12 cellular contexts compared by ENCODE assay signal in genomic region chr2:207251573-207252192, GRCh38.
A peak's percentile ranks its signal among the peaks of the same experiment; 100 is the strongest.
DNase-seq lines count a peak whose midpoint lies in the region; TF ChIP-seq lines count a peak whose summit lies in the region.
"Had no signal": no experiment of that assay in that cellular context is flagged by ENCODE, and none has a peak within 500 bp of the region (broad histone marks: within the 10 kb centered on the region; RNA-seq: fewer than 3 reads in every experiment).

No MANE protein-coding gene starts in this region.

- H3K4ac ChIP-seq in H9 (ENCODE audit: low read depth, low read length), result no peak overlapping the region

- H3K36me3 ChIP-seq in BE2C (no peaks in the 10 kb centered on the region), mesodermal cell (ENCODE audit: control insufficient read depth, insufficient read depth, low read length) (no peaks in the 10 kb centered on the region)
- H3K36me3 ChIP-seq: gastrocnemius medialis had no signal

- no peak overlapping the region for H3T11ph ChIP-seq in H9 (ENCODE audit: low read length)

- H3K36me3 Mint-ChIP-seq in H9 (ENCODE audit: insufficient read depth in 1 of 3, low read depth in 3 of 3), result no peaks in the 10 kb centered on the region

- no CpG with 5 or more reads among the region's 7 CpGs for WGBS in H9 (ENCODE audit: extremely low coverage, insufficient read length, low lambda C conversion rate)
- 82 to 89% methylated on average over 3 to 6 of the region's 7 CpGs for WGBS in mesodermal cell (ENCODE audit: insufficient coverage in 2 of 2), 2 experiments

- no peak overlapping the region for H3K4me2 ChIP-seq in H9 (ENCODE audit: insufficient read depth, insufficient read length, low read length)
- H3K4me2 ChIP-seq: PC-9 had no signal

- H3K4me1 Mint-ChIP-seq in H9, result peaks cover 23 to 31% of the 10 kb centered on the region in 2 experiments

- no peak overlapping the region for H3K23ac ChIP-seq in H9 (ENCODE audit: insufficient read length, low read depth, low read length)

- H3K27ac ChIP-seq in H9 (ENCODE audit: insufficient read length, low read depth, low read length) (no peak overlapping the region), mesodermal cell (ENCODE audit: low read depth, low read length, severe bottlenecking) (peak overlapping the region; percentile 33), dorsolateral prefrontal cortex (peak overlapping the region in 28 of 59 donors; percentile 2 to 76 (median 32))
- H3K27ac ChIP-seq: gastrocnemius medialis, PC-9 had no signal

- intact Hi-C loops in dorsolateral prefrontal cortex (cut with DNase I), result loop anchor here (10.0 kb wide), 2 partner anchors 87 to 267 kb away; partner anchors contain the start of gene KLF7 (in 2 of the 2)

- H2AK5ac ChIP-seq in H9 (ENCODE audit: insufficient read length, low read length), result no peak overlapping the region

- H3K4me1 ChIP-seq in BE2C (peaks cover 52% of the 10 kb centered on the region), H9 (ENCODE audit: insufficient read depth, low read length) (peaks cover under 1% of the 10 kb centered on the region; the same call in 1 of the 2 replicates), mesodermal cell (ENCODE audit: control insufficient read depth, insufficient read depth, low read length, poor library complexity, severe bottlenecking) (peaks cover 62% of the 10 kb centered on the region)
- H3K4me1 ChIP-seq: gastrocnemius medialis had no signal

- H3K79me2 ChIP-seq in H9 (ENCODE audit: insufficient read depth, low read length), result no peaks in the 10 kb centered on the region

- H2AFZ ChIP-seq in H9 (ENCODE audit: low read length), result no peak overlapping the region
- H2AFZ ChIP-seq: PC-9 had no signal

- H2BK120ac ChIP-seq in H9 (ENCODE audit: low read depth, low read length, poor library complexity, severe bottlenecking), result peak overlapping the region; percentile 1

- no peak overlapping the region for H4K5ac ChIP-seq in H9 (ENCODE audit: insufficient read length, low read depth, low read length)

- no peak overlapping the region for H2BK15ac ChIP-seq in H9 (ENCODE audit: low read depth, low read length)

- no peaks in the 10 kb centered on the region for H3K9me3 Mint-ChIP-seq in H9
- H3K9me3 Mint-ChIP-seq: CD4-positive, alpha-beta T cell had no signal

- H4K91ac ChIP-seq in H9 (ENCODE audit: insufficient read length, low read depth, low read length), result no peak overlapping the region

- no peaks in the 10 kb centered on the region for H4K20me1 ChIP-seq in H9 (ENCODE audit: control insufficient read depth, insufficient read depth, insufficient read length)

- H3K79me1 ChIP-seq in H9 (ENCODE audit: insufficient read depth, low read depth, low read length, poor library complexity, severe bottlenecking), result no peaks in the 10 kb centered on the region

- no peak overlapping the region for H2BK5ac ChIP-seq in H9 (ENCODE audit: insufficient read length, low read length)

- H3K27ac Mint-ChIP-seq in H9, result peak overlapping the region in 1 of 3 experiments; percentile 42; a peak in 1 of 7 replicates
- H3K27ac Mint-ChIP-seq: CD4-positive, alpha-beta T cell had no signal

- no peak for TF ChIP-seq CTCF in BE2C (IDR thresholded peaks at IDR 0.05; ENCODE audit: low read depth, low read length)
- no peak for TF ChIP-seq CTCF in H9 (conservative IDR thresholded peaks at IDR 0.05)
- TF ChIP-seq CTCF in dorsolateral prefrontal cortex (IDR thresholded peaks at IDR 0.05 in 54 of 56, conservative IDR thresholded peaks at IDR 0.05 in 2 of 56; ENCODE audit: low read depth in 1 of 56, partially characterized antibody in 56 of 56), result no peak

- no peak overlapping the region for H3K9ac ChIP-seq in H9 (ENCODE audit: extremely low read depth, insufficient read length, low read length)

- H3K4me3 Mint-ChIP-seq in H9, result no peak overlapping the region
- H3K4me3 Mint-ChIP-seq: CD4-positive, alpha-beta T cell had no signal

- DNase-seq in BE2C (peak; percentile 84), H9 (no peak), dorsolateral prefrontal cortex (no peak), NCI-H1105 treated with DMSO at 0.1 percent for 48 hours (lab: John Stamatoyannopoulos, UW) (no peak), OCI-M1 (lab: John Stamatoyannopoulos, UW) (no peak)
- DNase-seq in activated T-cell treated with anti-CD3 and anti-CD28 coated beads, Interleukin-2, amount 50 U/mL, for 48 hours, result peak; percentile 45 to 55
- DNase-seq: CD4-positive, alpha-beta T cell; effector memory CD4-positive, alpha-beta T cell; gastrocnemius medialis; kidney had no signal

- no peak overlapping the region for H3K56ac ChIP-seq in H9 (ENCODE audit: insufficient read length, low read depth, low read length)

- H3K27me3 Mint-ChIP-seq in H9 (ENCODE audit: low read depth), result peaks cover 5% of the 10 kb centered on the region
- H3K27me3 Mint-ChIP-seq: CD4-positive, alpha-beta T cell had no signal

- no peak overlapping the region for H2BK20ac ChIP-seq in H9 (ENCODE audit: low read depth, low read length, poor library complexity, severe bottlenecking)

- no peak overlapping the region for H2BK12ac ChIP-seq in H9 (ENCODE audit: insufficient read length, low read depth, low read length)

- no peaks in the 10 kb centered on the region for H3K23me2 ChIP-seq in H9 (ENCODE audit: insufficient read length, low read depth, low read length, poor library complexity, severe bottlenecking)

- no peaks in the 10 kb centered on the region for H3K27me3 ChIP-seq in BE2C
- H3K27me3 ChIP-seq in H9 (ENCODE audit: insufficient read depth, low read length), result no peaks in the 10 kb centered on the region
- no peaks in the 10 kb centered on the region for H3K27me3 ChIP-seq in dorsolateral prefrontal cortex
- H3K27me3 ChIP-seq: gastrocnemius medialis had no signal

- no peak overlapping the region for H3K18ac ChIP-seq in H9 (ENCODE audit: insufficient read length, low read depth, low read length)

- H3K9me3 ChIP-seq in BE2C (no peaks in the 10 kb centered on the region), H9 (ENCODE audit: control insufficient read depth, low read depth, low read length) (no peaks in the 10 kb centered on the region), mesodermal cell (ENCODE audit: control insufficient read depth, low read length) (no peaks in the 10 kb centered on the region)
- H3K9me3 ChIP-seq: gastrocnemius medialis had no signal

- no peak overlapping the region for H3K14ac ChIP-seq in H9 (ENCODE audit: insufficient read depth, low read length)

- no peak overlapping the region for H4K8ac ChIP-seq in H9 (replicated peaks; ENCODE audit: insufficient read length, low read depth, low read length)

- H3K4me3 ChIP-seq in BE2C (ENCODE audit: low read depth, low read length) (no peak overlapping the region), mesodermal cell (ENCODE audit: extremely low read depth, insufficient read depth, low read length, poor library complexity, severe bottlenecking) (no peak overlapping the region), dorsolateral prefrontal cortex (no peak overlapping the region)
- H3K4me3 ChIP-seq: gastrocnemius medialis, PC-9 had no signal

Comparison
In these comparisons a context has a peak if more than half of its experiments do, and no peak if none do; other contexts are left out.
1. DNase-seq: peak in BE2C (single experiment) and activated T-cell treated with anti-CD3 and anti-CD28 coated beads, Interleukin-2, amount 50 U/mL, for 48 hours (2 of 2); none in H9 (single experiment), dorsolateral prefrontal cortex (0 of 10), NCI-H1105 treated with DMSO at 0.1 percent for 48 hours (single experiment) and OCI-M1 (single experiment).